Comparison of ENCODE assay signal across 8 cellular contexts in genomic region chr4:108168672-108169562, GRCh38. TPM values are rescaled to one million over a fixed set of nuclear protein-coding genes. Genes with fewer than 3 reads are reported as not detected.
DNase-seq lines count a peak whose midpoint lies in the region; ATAC-seq and TF ChIP-seq lines count a peak whose summit lies in the region.

Gene LEF1, minus strand, starts transcription at chr4:108168932. Its CDS starts 1,165 bp downstream, at chr4:108167767.

- H3K4me3 Mint-ChIP-seq in nephron: peak within 1 kb of the TSS; percentile 95 to 100 (median 97)

- DNase-seq in DND-41 (peak; percentile 92), NCI-H2196 (lab: John Stamatoyannopoulos, UW; ENCODE audit: unreplicated experiment) (peak; percentile 58), epithelial cell of proximal tubule (ENCODE audit: low read depth) (no peak), thyroid gland (peak; percentile 56 to 82), cerebellar cortex (ENCODE audit: low spot score) (no peak)
- peak; percentile 44 to 53 for DNase-seq in activated CD8-positive, alpha-beta memory T cell treated with anti-CD3 and anti-CD28 coated beads for 4 hours (ENCODE audit: low read depth in 2 of 2)

- H3K36me3 Mint-ChIP-seq in nephron (ENCODE audit: low read depth): no peaks in the 10 kb centered on the region

- H3K79me2 ChIP-seq in DND-41 (ENCODE audit: insufficient read depth, low read length): peaks cover 91% of the 10 kb centered on the region

- H4K20me1 ChIP-seq in DND-41 (ENCODE audit: insufficient read depth, low read length): peaks cover 25% of the 10 kb centered on the region

- peak within 1 kb of the TSS; percentile 95 for H3K9ac ChIP-seq in DND-41 (ENCODE audit: low read depth, low read length)

- H3K9me3 ChIP-seq in DND-41 (ENCODE audit: insufficient read depth, low read length, severe bottlenecking): no peaks in the 10 kb centered on the region
- H3K9me3 ChIP-seq in thyroid gland: no peaks in the 10 kb centered on the region

- H3K27ac ChIP-seq in DND-41 (ENCODE audit: low read length): peak within 1 kb of the TSS; percentile 95
- H3K27ac ChIP-seq in thyroid gland: peak within 1 kb of the TSS in 1 of 3 donors; percentile 60

- peak within 1 kb of the TSS; percentile 21 to 93 (median 92) for H3K27ac Mint-ChIP-seq in nephron

- H3K4me1 Mint-ChIP-seq in nephron: peaks cover 54% of the 10 kb centered on the region

- intact Hi-C loops in thyroid gland (cut with DNase I): no loop called here

- peak within 1 kb of the TSS; percentile 45 to 64 for H3K4me3 ChIP-seq in DND-41 (ENCODE audit: low read depth in 1 of 2, low read length in 2 of 2)
- H3K4me3 ChIP-seq in epithelial cell of proximal tubule (ENCODE audit: low read depth, low read length): peak within 1 kb of the TSS; percentile 68
- peak within 1 kb of the TSS; percentile 7 to 59 (median 54) for H3K4me3 ChIP-seq in thyroid gland (replicated peaks in 1 of 3)

- no peaks in the 10 kb centered on the region for H3K9me3 Mint-ChIP-seq in nephron

- no peaks in the 10 kb centered on the region for H3K27me3 ChIP-seq in DND-41 (ENCODE audit: insufficient read depth, low read length, poor library complexity)
- H3K27me3 ChIP-seq in thyroid gland: peaks cover 12% of the 10 kb centered on the region

- peaks cover 76% of the 10 kb centered on the region for H3K27me3 Mint-ChIP-seq in nephron (ENCODE audit: low read depth)

- H3K36me3 ChIP-seq in DND-41 (ENCODE audit: insufficient read depth, low read length) (peaks cover 29% of the 10 kb centered on the region), thyroid gland (no peaks in the 10 kb centered on the region)

- TF ChIP-seq CTCF in DND-41 (IDR thresholded peaks at IDR 0.05; ENCODE audit: borderline replicate concordance, extremely low read depth, low read length, poor library complexity, severe bottlenecking) (no peak), epithelial cell of proximal tubule (conservative IDR thresholded peaks at IDR 0.05; ENCODE audit: low read depth, low read length) (no peak), nephron (IDR thresholded peaks at IDR 0.05; ENCODE audit: unreplicated experiment in 3 of 3) (no peak), thyroid gland (IDR thresholded peaks at IDR 0.05) (no peak)

- peak within 1 kb of the TSS; percentile 37 for H2AFZ ChIP-seq in DND-41 (ENCODE audit: low read depth, low read length)

- H3K4me2 ChIP-seq in DND-41 (ENCODE audit: insufficient read depth, low read length): peak within 1 kb of the TSS; percentile 65

- peak in 1 of 2 donors; percentile 41 for TF ChIP-seq POLR2A in thyroid gland (IDR thresholded peaks at IDR 0.05)

- WGBS in thyroid gland, 2 donors: 2 to 3% methylated on average over 20 to 32 of the region's 61 CpGs

- H3K4me1 ChIP-seq in DND-41 (ENCODE audit: insufficient read depth, low read length): peaks cover 48% of the 10 kb centered on the region
- H3K4me1 ChIP-seq in thyroid gland: peaks cover 7 to 31% of the 10 kb centered on the region in 2 donors

- ATAC-seq in DND-41 (ENCODE audit: insufficient read depth, low read depth) (peak; percentile 36), HG02588 (IDR thresholded peaks at IDR 0.05; ENCODE audit: unreplicated experiment) (peak; percentile 34)

RNA-seq across cellular contexts. Expression of gene LEF1, which starts in this region (rescaled TPM):
- total RNA-seq in epithelial cell of proximal tubule: 1.2 and 4.2 TPM in 2 replicates
- 10 to 100 TPM in 2 of 4 donors, 1 to 10 TPM in 2; 4.2 to 24.3 (median 9.9) TPM for total RNA-seq in thyroid gland

Comparison
In these comparisons a context has a peak if more than half of its experiments do, and no peak if none do; other contexts are left out.
1. DNase-seq: peak in DND-41 (single experiment), NCI-H2196 (single experiment), activated CD8-positive, alpha-beta memory T cell treated with anti-CD3 and anti-CD28 coated beads for 4 hours (2 of 2) and thyroid gland (2 of 2); none in epithelial cell of proximal tubule (single experiment) and cerebellar cortex (single experiment).
2. Peak in every context shown above with its lines, with median percentiles within 50 percentile points of each other: H3K4me3 ChIP-seq.